ENCODE assay signal across 13 cellular contexts in genomic region chr21:32382108-32382601, GRCh38. TPM values are rescaled to one million over a fixed set of nuclear protein-coding genes. Genes with fewer than 3 reads are reported as not detected.
DNase-seq lines count a peak whose midpoint lies in the region; ATAC-seq and TF ChIP-seq lines count a peak whose summit lies in the region.
"Had no signal": no experiment of that assay in that cellular context is flagged by ENCODE, and none has a peak within 500 bp of the region (broad histone marks: within the 10 kb centered on the region; RNA-seq: fewer than 3 reads in every experiment).

No MANE protein-coding gene starts in this region.

- ATAC-seq in SK-N-SH treated with all-trans-retinoic acid at 6 μM for 48 hours (peak; percentile 77), aorta (ENCODE audit: low FRiP score) (no peak), HG03159 (IDR thresholded peaks at IDR 0.05; ENCODE audit: unreplicated experiment) (no peak)
- ATAC-seq: lower lobe of right lung had no signal

- peaks cover 0 to 7% of the 10 kb centered on the region in 2 donors for H3K4me1 ChIP-seq in aorta (ENCODE audit: control insufficient read depth in 1 of 2, insufficient read depth in 2 of 2, low read length in 2 of 2)
- H3K4me1 ChIP-seq: BLaER1, breast epithelium, lower lobe of right lung had no signal

- no peak for TF ChIP-seq CTCF in fibroblast of the aortic adventitia (IDR thresholded peaks at IDR 0.05; ENCODE audit: insufficient read depth, low read length)

- peaks cover 3 to 4% of the 10 kb centered on the region in 2 donors for H3K36me3 ChIP-seq in aorta (ENCODE audit: control insufficient read depth in 1 of 2, insufficient read depth in 2 of 2, low read length in 1 of 2)

- DNase-seq in activated effector memory CD4-positive, alpha-beta T cell treated with anti-CD3 and anti-CD28 coated beads, Interleukin-2, amount 50 U/mL, for 16 hours = peak; percentile 31
- no peak for DNase-seq in activated effector memory CD4-positive, alpha-beta T cell treated with Interleukin-2 at 50 U/mL for 16 hours
- DNase-seq in fibroblast of the aortic adventitia (ENCODE audit: low read depth) (peak; percentile 67), aorta (no peak), T-helper 9 cell (no peak)
- DNase-seq in stimulated activated CD4-positive, alpha-beta T cell treated with anti-CD3 and anti-CD28 coated beads, Interleukin-12 subunit alpha, Interleukin-12 subunit beta, amount 100 ng/mL, for 4 hours = no peak
- DNase-seq: lower lobe of right lung, T-helper 2 cell had no signal

- 41 to 43% methylated on average over 9 of the region's 9 CpGs for WGBS in aorta, 2 donors

- H3K27ac ChIP-seq in aorta (ENCODE audit: low read depth in 1 of 2, low read length in 2 of 2) = peak overlapping the region; percentile 94 to 95
- H3K27ac ChIP-seq: BLaER1, breast epithelium, lower lobe of right lung, right atrium auricular region had no signal

- intact Hi-C loops in aorta (cut with DNase I) = loop anchor here in 1 of 2 donors (5.0 kb wide), 1 partner anchor 55 kb away; no protein-coding TSS in a partner anchor

- H3K4me3 ChIP-seq in fibroblast of the aortic adventitia (ENCODE audit: low read depth, low read length) (no peak overlapping the region), aorta (ENCODE audit: low read length in 2 of 2) (no peak overlapping the region)
- H3K4me3 ChIP-seq: BLaER1, breast epithelium, lower lobe of right lung, right atrium auricular region had no signal

- H3K9me3 ChIP-seq in aorta (ENCODE audit: control insufficient read depth, low read length) = no peaks in the 10 kb centered on the region
- H3K9me3 ChIP-seq: BLaER1, breast epithelium, lower lobe of right lung, right atrium auricular region had no signal

- H3K27me3 ChIP-seq in aorta (ENCODE audit: control insufficient read depth in 1 of 2, insufficient read depth in 2 of 2, low read length in 1 of 2) = no peaks in the 10 kb centered on the region
- H3K27me3 ChIP-seq: BLaER1, breast epithelium, right atrium auricular region had no signal

TF ChIP-seq in SK-N-SH treated with all-trans-retinoic acid at 6 μM for 48 hours, 23 proteins besides CTCF, POLR2A, EP300 and RAD21:
- TF ChIP-seq ZFP30 (CRISPR knock-in tag; IDR thresholded peaks at IDR 0.05) (no peak), ISL1 (CRISPR knock-in tag; IDR thresholded peaks at IDR 0.05) (peak; percentile 37; the same call in 1 of the 2 replicates), TCF4 (CRISPR knock-in tag; IDR thresholded peaks at IDR 0.05; ENCODE audit: borderline replicate concordance) (no peak), PATZ1 (CRISPR knock-in tag; IDR thresholded peaks at IDR 0.05; ENCODE audit: borderline replicate concordance) (0 out of 2 replicates have a peak, but pooled peaks have one; percentile 16)

RNA-seq across cellular contexts. Expression of gene URB1, which starts 10.7 kb away (rescaled TPM):
- 16.7 and 21.1 TPM in 2 replicates for total RNA-seq in fibroblast of the aortic adventitia (ENCODE audit: low replicate concordance)
- 10 to 100 TPM; 21.2 to 34.2 TPM for total RNA-seq in aorta
- 1 to 10 TPM; 2.0 to 4.7 TPM for polyA plus RNA-seq in aorta

RNA-seq across cellular contexts. Expression of gene EVA1C, which starts 30.4 kb away (rescaled TPM):
- total RNA-seq in fibroblast of the aortic adventitia (ENCODE audit: low replicate concordance) (14.5 and 17.8 TPM in 2 replicates), aorta (10 to 100 TPM; 48.6 to 72.6 TPM)
- polyA plus RNA-seq in aorta = 100 to 1,000 TPM in 1 of 2 donors, 10 to 100 TPM in 1; 40.9 to 105 TPM

Comparison
In these comparisons a context has a peak if more than half of its experiments do, and no peak if none do; other contexts are left out.
1. DNase-seq: peak in activated effector memory CD4-positive, alpha-beta T cell treated with anti-CD3 and anti-CD28 coated beads, Interleukin-2, amount 50 U/mL, for 16 hours (single experiment) and fibroblast of the aortic adventitia (single experiment); none in activated effector memory CD4-positive, alpha-beta T cell treated with Interleukin-2 at 50 U/mL for 16 hours (single experiment), aorta (0 of 2), T-helper 9 cell (single experiment) and stimulated activated CD4-positive, alpha-beta T cell treated with anti-CD3 and anti-CD28 coated beads, Interleukin-12 subunit alpha, Interleukin-12 subunit beta, amount 100 ng/mL, for 4 hours (single experiment).